ENCODE assay signal across 24 cellular contexts in the genomic region with DNA sequence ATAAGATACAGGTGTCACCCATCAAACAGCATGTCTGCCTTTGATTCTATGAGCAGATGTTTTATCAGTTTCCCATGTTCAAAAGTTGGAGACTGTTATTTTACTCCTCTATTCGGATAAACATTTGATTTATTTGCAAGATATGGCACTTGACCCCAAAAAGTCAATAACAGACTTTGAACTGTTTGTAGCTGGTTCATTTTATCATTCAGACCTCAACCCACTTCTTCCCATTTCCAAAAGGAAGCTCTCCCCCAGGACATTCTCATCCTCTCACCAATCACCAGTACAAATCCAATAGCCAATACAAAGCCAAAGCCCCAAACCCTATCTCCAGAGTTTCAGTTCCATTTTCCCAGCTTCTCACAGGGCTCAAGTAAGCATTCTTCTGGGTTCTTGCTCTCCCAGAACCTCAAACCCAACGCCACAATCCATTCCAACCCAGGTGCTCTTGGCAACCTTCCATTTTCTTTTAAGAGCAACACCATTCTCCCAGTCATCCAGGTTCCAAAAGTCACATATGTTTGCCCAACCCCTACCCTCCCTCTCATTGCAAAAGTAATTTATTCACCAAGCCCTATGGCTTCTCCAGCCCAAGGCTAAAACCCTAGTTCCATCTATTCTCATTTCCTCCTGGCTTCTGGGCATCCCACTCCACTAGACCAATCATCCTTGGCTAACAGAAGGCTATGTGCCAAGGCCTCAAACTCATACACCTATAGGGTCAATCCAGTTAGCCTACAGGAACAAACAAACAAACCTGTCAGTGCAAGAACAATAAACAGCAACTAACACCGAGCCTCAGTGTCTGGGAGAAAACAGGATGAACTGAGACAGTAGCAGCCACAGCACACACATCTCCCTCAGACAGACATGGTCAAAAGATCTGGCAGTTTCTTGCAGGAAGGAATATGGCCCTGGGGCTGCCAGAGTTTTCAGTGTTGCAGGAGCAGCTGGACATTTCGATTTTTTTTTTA. TPM values are rescaled to one million over a fixed set of nuclear protein-coding genes. Genes with fewer than 3 reads are reported as not detected.
DNase-seq lines count a peak whose midpoint lies in the region; ATAC-seq, FAIRE-seq and TF ChIP-seq lines count a peak whose summit lies in the region.
"Had no signal": no experiment of that assay in that cellular context is flagged by ENCODE, and none has a peak within 500 bp of the region (broad histone marks: within the 10 kb centered on the region; RNA-seq: fewer than 3 reads in every experiment).

No MANE protein-coding gene starts in this region.

- no peaks in the 10 kb centered on the region for H3K9me3 ChIP-seq in mammary epithelial cell (replicated peaks; ENCODE audit: insufficient read depth, low read length)
- H3K9me3 ChIP-seq in Panc1 (ENCODE audit: control insufficient read depth, insufficient read depth, low read depth, low read length), result no peaks in the 10 kb centered on the region
- no peaks in the 10 kb centered on the region for H3K9me3 ChIP-seq in small intestine (ENCODE audit: control insufficient read depth, low read depth)

- dilution Hi-C loops in mammary epithelial cell (cut with HindIII; ENCODE audit: low sequenced_read_pairs), result loop anchor here (5.0 kb wide), 1 partner anchor 80 kb away; no protein-coding TSS in a partner anchor

- no peak for FAIRE-seq in small intestine (lab: Jason Lieb, UNC)

- no peak overlapping the region for H3K9ac ChIP-seq in mammary epithelial cell (ENCODE audit: insufficient read depth, low read length)

- no peak for TF ChIP-seq CTCF in MCF 10A (IDR thresholded peaks at IDR 0.05; ENCODE audit: unreplicated experiment)
- no peak for TF ChIP-seq CTCF in mammary epithelial cell (conservative IDR thresholded peaks at IDR 0.05 in 1 of 2, IDR thresholded peaks at IDR 0.05 in 1 of 2; ENCODE audit: extremely low read depth in 1 of 2, insufficient read depth in 1 of 2, low read depth in 1 of 2, low read length in 2 of 2)
- no peak for TF ChIP-seq CTCF in Panc1 (IDR thresholded peaks at IDR 0.05)

- CTCF ChIA-PET in MCF 10A (lab: Yijun Ruan, JAX) (interaction anchor here (0.6 to 1.0 kb wide), 5 partner anchors 11 to 1099 kb away, joined by 3 to 5 read pairs (median 3); no protein-coding TSS in a partner anchor), mammary epithelial cell (lab: Charles Lee; ENCODE audit: low non-redundant PET) (interaction anchor here (1.0 kb wide), 1 partner anchor 16 kb away, joined by 5 read pairs; no protein-coding TSS in a partner anchor), Panc1 (lab: Charles Lee) (interaction anchor here (0.6 kb wide), 1 partner anchor 35 kb away, joined by 3 read pairs; no protein-coding TSS in a partner anchor)

- H3K36me3 ChIP-seq in mammary epithelial cell (ENCODE audit: insufficient read depth, low read length) (no peaks in the 10 kb centered on the region), Panc1 (ENCODE audit: control insufficient read depth, insufficient read depth, low read length) (no peaks in the 10 kb centered on the region), small intestine (ENCODE audit: control insufficient read depth in 2 of 2, insufficient read depth in 2 of 2, low read length in 2 of 2) (no peaks in the 10 kb centered on the region)

- H3K9me3 Mint-ChIP-seq in MCF 10A (ENCODE audit: unreplicated experiment), result no peaks in the 10 kb centered on the region
- H3K9me3 Mint-ChIP-seq in stimulated activated effector memory CD8-positive, alpha-beta T cell treated with anti-CD3 and anti-CD28 coated beads, Interleukin-12 subunit alpha, Interleukin-12 subunit beta, amount 100 ng/mL, for 72 hours, result no peaks in the 10 kb centered on the region
- H3K9me3 Mint-ChIP-seq: natural killer cell treated with Interleukin-12 subunit alpha and Interleukin-12 subunit beta and Interleukin-15 and Interleukin-18, amount 100 ng/mL, for 72 hours; type B pancreatic cell had no signal

- 40% methylated on average over 4 of the region's 4 CpGs for whole genome bisulfite sequencing in mammary epithelial cell (ENCODE audit: low coverage, missing lambda C conversion rate)
- WGBS in small intestine, 3 donors, result 30 to 56% (median 46%) methylated on average over 4 of the region's 4 CpGs

- peaks cover 79% of the 10 kb centered on the region for H3K79me2 ChIP-seq in mammary epithelial cell (ENCODE audit: insufficient read depth, low read length)

- ATAC-seq in Panc1, result peak; percentile 63
- ATAC-seq in left colon, result peak; percentile 46
- ATAC-seq in HG02678 (IDR thresholded peaks at IDR 0.05; ENCODE audit: unreplicated experiment), result no peak
- no peak for ATAC-seq in stimulated activated effector memory CD8-positive, alpha-beta T cell treated with anti-CD3 and anti-CD28 coated beads, Interleukin-12 subunit alpha, Interleukin-12 subunit beta, amount 100 ng/mL, for 72 hours
- ATAC-seq: activated naive CD4-positive, alpha-beta T cell treated with anti-CD3 and anti-CD28 coated beads, Interleukin-2, amount 50 U/mL, for 72 hours; natural killer cell treated with Interleukin-12 subunit alpha and Interleukin-12 subunit beta and Interleukin-15 and Interleukin-18, amount 100 ng/mL, for 72 hours; Right ventricle myocardium inferior; stimulated activated naive CD8-positive, alpha-beta T cell treated with anti-CD3 and anti-CD28 coated beads, Interleukin-15, Interleukin-2, amounts not matched to agents 100 U/mL and 50 U/mL, for 24 hours had no signal

- no peaks in the 10 kb centered on the region for H3K27me3 ChIP-seq in mammary epithelial cell (ENCODE audit: insufficient read depth, low read length)
- H3K27me3 ChIP-seq in Panc1 (ENCODE audit: control insufficient read depth, insufficient read depth, low read length), result no peaks in the 10 kb centered on the region
- H3K27me3 ChIP-seq in small intestine (ENCODE audit: control insufficient read depth in 2 of 2, insufficient read depth in 2 of 2, low read length in 2 of 2), result no peaks in the 10 kb centered on the region

- DNase-seq in MCF 10A (ENCODE audit: unreplicated experiment) (no peak), mammary epithelial cell (no peak), Panc1 (ENCODE audit: low read depth, low spot score) (no peak), left colon (no peak), small intestine (peak; percentile 43), NCI-H1105 (lab: John Stamatoyannopoulos, UW) (no peak)
- DNase-seq in stimulated activated effector memory CD8-positive, alpha-beta T cell treated with anti-CD3 and anti-CD28 coated beads, Interleukin-12 subunit alpha, Interleukin-12 subunit beta, amount 100 ng/mL, for 72 hours (ENCODE audit: low spot score in 2 of 2), result no peak
- DNase-seq: activated CD4-positive, alpha-beta T cell treated with anti-CD3 and anti-CD28 coated beads for 48 hours; activated CD8-positive, alpha-beta memory T cell treated with anti-CD3 and anti-CD28 coated beads, Interleukin-2, amount 50 U/mL, for 48 hours; effector memory CD4-positive, alpha-beta T cell; HCEC 1CT; NCI-H1436; NCI-H2171; NCI-H524 treated with DMSO at 0.1 percent for 48 hours; stimulated activated CD4-positive, alpha-beta T cell treated with anti-CD3 and anti-CD28 coated beads, Interleukin-2, amount 100 ng/mL, for 48 hours; stimulated activated naive CD8-positive, alpha-beta T cell treated with anti-CD3 and anti-CD28 coated beads, Interleukin-15, Interleukin-2, amounts not matched to agents 100 U/mL and 50 U/mL, for 24 hours; SW 1271 had no signal

- intact Hi-C loops in MCF 10A (cut with micrococcal nuclease), result no loop called here
- intact Hi-C loops in mammary epithelial cell (cut with micrococcal nuclease), result no loop called here
- intact Hi-C loops in Panc1 (cut with micrococcal nuclease; ENCODE audit: unreplicated experiment), result no loop called here
- intact Hi-C loops in left colon (cut with DNase I, micrococcal nuclease), result no loop called here

- BruUV-seq in MCF 10A (replicated peaks; lab: Mats Ljungman, UMichigan) (no TSS peak), mammary epithelial cell (replicated peaks; lab: Mats Ljungman, UMichigan) (no TSS peak), Panc1 (replicated peaks; lab: Mats Ljungman, UMichigan) (no TSS peak)

- no peak overlapping the region for H2AFZ ChIP-seq in mammary epithelial cell (ENCODE audit: low read depth, low read length)

- H3K4me3 ChIP-seq in mammary epithelial cell (replicated peaks in 1 of 3; ENCODE audit: insufficient read depth in 1 of 3, low read depth in 2 of 3, low read length in 3 of 3) (no peak overlapping the region), Panc1 (ENCODE audit: low read depth in 2 of 2, low read length in 2 of 2) (no peak overlapping the region), small intestine (ENCODE audit: low read depth in 1 of 2, low read length in 2 of 2) (no peak overlapping the region)
- H3K4me3 ChIP-seq: skin epidermis had no signal

- no peak overlapping the region for H3K4me3 Mint-ChIP-seq in MCF 10A (ENCODE audit: unreplicated experiment)
- no peak overlapping the region for H3K4me3 Mint-ChIP-seq in stimulated activated effector memory CD8-positive, alpha-beta T cell treated with anti-CD3 and anti-CD28 coated beads, Interleukin-12 subunit alpha, Interleukin-12 subunit beta, amount 100 ng/mL, for 72 hours
- H3K4me3 Mint-ChIP-seq: natural killer cell treated with Interleukin-12 subunit alpha and Interleukin-12 subunit beta and Interleukin-15 and Interleukin-18, amount 100 ng/mL, for 72 hours; type B pancreatic cell had no signal

- no peaks in the 10 kb centered on the region for H3K36me3 Mint-ChIP-seq in MCF 10A (ENCODE audit: insufficient read depth, unreplicated experiment)
- H3K36me3 Mint-ChIP-seq in stimulated activated effector memory CD8-positive, alpha-beta T cell treated with anti-CD3 and anti-CD28 coated beads, Interleukin-12 subunit alpha, Interleukin-12 subunit beta, amount 100 ng/mL, for 72 hours, result peaks cover 14% of the 10 kb centered on the region
- H3K36me3 Mint-ChIP-seq: natural killer cell treated with Interleukin-12 subunit alpha and Interleukin-12 subunit beta and Interleukin-15 and Interleukin-18, amount 100 ng/mL, for 72 hours had no signal

- H3K27ac ChIP-seq in mammary epithelial cell (ENCODE audit: insufficient read depth, low read depth, low read length) (no peak overlapping the region), Panc1 (ENCODE audit: low read length) (no peak overlapping the region), small intestine (ENCODE audit: low read depth in 1 of 2, low read length in 1 of 2) (no peak overlapping the region)

- peaks cover 4% of the 10 kb centered on the region for H3K4me1 ChIP-seq in mammary epithelial cell (ENCODE audit: insufficient read depth, low read length)
- H3K4me1 ChIP-seq in Panc1 (ENCODE audit: control insufficient read depth, insufficient read depth, low read length), result peaks cover 12% of the 10 kb centered on the region
- H3K4me1 ChIP-seq in small intestine (ENCODE audit: control insufficient read depth in 2 of 2, insufficient read depth in 1 of 2, low read depth in 1 of 2, low read length in 1 of 2), result peaks cover 4 to 13% of the 10 kb centered on the region in 2 donors

- POLR2A ChIA-PET in MCF 10A (lab: Yijun Ruan, JAX) (interaction anchor here (0.6 to 2.6 kb wide), 6 partner anchors 9 to 1428 kb away, joined by 3 to 8 read pairs (median 4); a partner anchor contains a TSS), Panc1 (lab: Charles Lee) (interaction anchor here (0.6 kb wide), 1 partner anchor 660 kb away, joined by 3 read pairs; no protein-coding TSS in a partner anchor)

- H4K20me1 ChIP-seq in mammary epithelial cell (ENCODE audit: insufficient read depth, low read length), result no peaks in the 10 kb centered on the region

- H3K4me2 ChIP-seq in mammary epithelial cell (ENCODE audit: insufficient read depth, low read depth, low read length), result no peak overlapping the region

- in situ Hi-C loops in mammary epithelial cell (cut with MboI; ENCODE audit: low sequenced_read_pairs in 2 of 2), result no loop called here
- in situ Hi-C loops in Panc1 (cut with HindIII; ENCODE audit: low pct_unique_long_range_greater_than_20kb, low sequenced_read_pairs), result no loop called here

- no peaks in the 10 kb centered on the region for H3K27me3 Mint-ChIP-seq in MCF 10A (ENCODE audit: insufficient read depth, unreplicated experiment)
- H3K27me3 Mint-ChIP-seq: progenitor cell of endocrine pancreas, type B pancreatic cell had no signal

- H3K27ac Mint-ChIP-seq in MCF 10A (ENCODE audit: low read depth, unreplicated experiment), result peak overlapping the region; percentile 0
- H3K27ac Mint-ChIP-seq in stimulated activated effector memory CD8-positive, alpha-beta T cell treated with anti-CD3 and anti-CD28 coated beads, Interleukin-12 subunit alpha, Interleukin-12 subunit beta, amount 100 ng/mL, for 72 hours, result no peak overlapping the region
- H3K27ac Mint-ChIP-seq: activated naive CD4-positive, alpha-beta T cell treated with anti-CD3 and anti-CD28 coated beads, Interleukin-2, amount 50 U/mL, for 72 hours; natural killer cell treated with Interleukin-12 subunit alpha and Interleukin-12 subunit beta and Interleukin-15 and Interleukin-18, amount 100 ng/mL, for 72 hours; progenitor cell of endocrine pancreas; type B pancreatic cell had no signal

- H3K4me1 Mint-ChIP-seq in MCF 10A (ENCODE audit: insufficient read depth, unreplicated experiment), result peaks cover 27% of the 10 kb centered on the region
- peaks cover 39% of the 10 kb centered on the region for H3K4me1 Mint-ChIP-seq in stimulated activated effector memory CD8-positive, alpha-beta T cell treated with anti-CD3 and anti-CD28 coated beads, Interleukin-12 subunit alpha, Interleukin-12 subunit beta, amount 100 ng/mL, for 72 hours

RNA-seq across cellular contexts. Expression of a gene that starts 9.2 kb away (rescaled TPM):
- total RNA-seq in MCF 10A (2022) (26.4 and 41.4 TPM in 2 replicates), mammary epithelial cell (10 to 100 TPM; 35.1 to 41.2 TPM), Panc1 (2021; ENCODE audit: unreplicated experiment) (27.6 TPM), left colon (10 to 100 TPM; 13.6 to 19.1 TPM)
- polyA plus RNA-seq in mammary epithelial cell (17.1 TPM), small intestine (10 to 100 TPM in 1 of 3 donors, 1 to 10 TPM in 2; 2.2 to 12.4 (median 4.3) TPM)
- polyA minus RNA-seq in mammary epithelial cell, result 57.2 TPM
- polyA plus RNA-seq in Panc1 (2012; ENCODE audit: insufficient read length), result 21.5 TPM

Comparison
In these comparisons a context has a peak if more than half of its experiments do, and no peak if none do; other contexts are left out.
1. ATAC-seq: peak in Panc1 (single experiment) and left colon (single experiment); none in HG02678 (single experiment) and stimulated activated effector memory CD8-positive, alpha-beta T cell treated with anti-CD3 and anti-CD28 coated beads, Interleukin-12 subunit alpha, Interleukin-12 subunit beta, amount 100 ng/mL, for 72 hours (single experiment).